Comparison of ENCODE assay signal across 8 cellular contexts in genomic region chr3:27360113-27361078, GRCh38. TPM values are rescaled to one million over a fixed set of nuclear protein-coding genes. Genes with fewer than 3 reads are reported as not detected.
DNase-seq lines count a peak whose midpoint lies in the region; ATAC-seq and TF ChIP-seq lines count a peak whose summit lies in the region.

No MANE protein-coding gene starts in this region.

- H3K27me3 Mint-ChIP-seq in osteocyte (ENCODE audit: unreplicated experiment), result no peaks in the 10 kb centered on the region

- H3K9me3 Mint-ChIP-seq in osteocyte (ENCODE audit: unreplicated experiment), result no peaks in the 10 kb centered on the region

- peak overlapping the region; percentile 25 for H3K27ac Mint-ChIP-seq in osteocyte (ENCODE audit: unreplicated experiment)

- ATAC-seq in HG03521 (IDR thresholded peaks at IDR 0.05; ENCODE audit: unreplicated experiment), result peak; percentile 29

- no peak overlapping the region for H3K4me3 Mint-ChIP-seq in osteocyte (ENCODE audit: unreplicated experiment)

- no peak for TF ChIP-seq CTCF in osteocyte (IDR thresholded peaks at IDR 0.05)

- DNase-seq in DMS79 treated with DMSO at 0.1 percent for 48 hours (lab: John Stamatoyannopoulos, UW), result peak; percentile 26
- no peak for DNase-seq in DMS79 (lab: John Stamatoyannopoulos, UW)
- DNase-seq in SHP77 treated with DMSO at 0.1 percent for 48 hours (lab: John Stamatoyannopoulos, UW), result peak; percentile 90
- no peak for DNase-seq in osteocyte (ENCODE audit: extremely low spot score, unreplicated experiment)
- no peak for DNase-seq in amniotic stem cell (lab: John Stamatoyannopoulos, UW)
- no peak for DNase-seq in Kasumi-1 (lab: John Stamatoyannopoulos, UW)
- no peak for DNase-seq in activated CD4-positive, alpha-beta T cell treated with anti-CD3 and anti-CD28 coated beads for 4 hours

- peaks cover 31% of the 10 kb centered on the region for H3K4me1 Mint-ChIP-seq in osteocyte (ENCODE audit: unreplicated experiment)

- H3K36me3 Mint-ChIP-seq in osteocyte (ENCODE audit: unreplicated experiment), result no peaks in the 10 kb centered on the region

RNA-seq across cellular contexts. Expression of gene NEK10, which starts 8.8 kb away (rescaled TPM):
- 6.8 and 10.1 TPM in 2 replicates for total RNA-seq in osteocyte

Comparison
In these comparisons a context has a peak if more than half of its experiments do, and no peak if none do; other contexts are left out.
1. DNase-seq: peak in DMS79 treated with DMSO at 0.1 percent for 48 hours (single experiment) and SHP77 treated with DMSO at 0.1 percent for 48 hours (single experiment); none in DMS79 (single experiment), osteocyte (single experiment), amniotic stem cell (single experiment), Kasumi-1 (0 of 2) and activated CD4-positive, alpha-beta T cell treated with anti-CD3 and anti-CD28 coated beads for 4 hours (0 of 2).